ENCODE assay signal across 18 cellular contexts in the genomic region with DNA sequence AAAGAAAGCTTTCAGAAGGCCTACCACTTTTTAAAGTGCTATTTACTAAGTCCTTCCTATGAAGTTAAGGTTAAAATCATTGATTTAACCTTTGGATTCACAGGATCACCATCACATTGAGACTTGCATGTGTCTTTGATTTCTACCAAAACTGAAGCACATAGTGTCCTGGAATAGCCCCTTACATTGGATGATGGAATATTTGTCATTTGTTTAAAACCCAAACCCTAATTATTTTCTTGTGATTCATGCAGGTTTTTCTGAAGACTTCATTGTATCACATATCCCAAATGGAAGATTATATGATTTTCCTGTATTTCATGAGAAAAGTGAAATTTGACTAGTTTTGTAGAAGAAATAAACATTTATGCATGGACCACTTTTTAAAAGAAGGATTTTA. TPM values are rescaled to one million over a fixed set of nuclear protein-coding genes. Genes with fewer than 3 reads are reported as not detected.
DNase-seq lines count a peak whose midpoint lies in the region; ATAC-seq and TF ChIP-seq lines count a peak whose summit lies in the region.
"Had no signal": no experiment of that assay in that cellular context is flagged by ENCODE, and none has a peak within 500 bp of the region (broad histone marks: within the 10 kb centered on the region; RNA-seq: fewer than 3 reads in every experiment).

No MANE protein-coding gene starts in this region.

- no peaks in the 10 kb centered on the region for H3F3A ChIP-seq in GM23338 (replicated peaks; ENCODE audit: low read depth)
- peaks cover 10% of the 10 kb centered on the region for H3F3A ChIP-seq in smooth muscle cell (ENCODE audit: low read depth)

- H3K9me3 Mint-ChIP-seq in GM23338, result no peaks in the 10 kb centered on the region
- H3K9me3 Mint-ChIP-seq: dendritic cell treated with granulocyte-macrophage colony-stimulating factor and Interleukin-4, amounts not matched to agents 40 ng/mL and 50 ng/mL, for 4 days had no signal

- H3K4me1 ChIP-seq in GM23338 (ENCODE audit: insufficient read depth), result peaks cover 47% of the 10 kb centered on the region
- peaks cover 63% of the 10 kb centered on the region for H3K4me1 ChIP-seq in smooth muscle cell (ENCODE audit: low read depth)
- H3K4me1 ChIP-seq: thyroid gland had no signal

- no peak overlapping the region for H3K9ac ChIP-seq in smooth muscle cell (ENCODE audit: low read depth)

- DNase-seq in GM23338 (ENCODE audit: low spot score), result no peak
- DNase-seq in fibroblast of the aortic adventitia (ENCODE audit: low read depth), result peak; percentile 44
- DNase-seq in smooth muscle cell (lab: John Stamatoyannopoulos, UW; ENCODE audit: unreplicated experiment), result no peak
- no peak for DNase-seq in activated CD8-positive, alpha-beta memory T cell treated with anti-CD3 and anti-CD28 coated beads for 24 hours
- DNase-seq in AG08395 (ENCODE audit: low spot score), result no peak
- DNase-seq in NCI-H1930 (lab: John Stamatoyannopoulos, UW), result no peak
- DNase-seq: aorta, DMS79 treated with DMSO at 0.1 percent for 48 hours, esophagus squamous epithelium, left ventricle myocardium inferior, NCI-H226, small intestine, thyroid gland had no signal

- H3K4me3 Mint-ChIP-seq in GM23338, result peak overlapping the region; percentile 88; the same call in 1 of the 3 replicates
- H3K4me3 Mint-ChIP-seq: dendritic cell treated with granulocyte-macrophage colony-stimulating factor and Interleukin-4, amounts not matched to agents 40 ng/mL and 50 ng/mL, for 4 days had no signal

- H3K4me3 ChIP-seq in GM23338, result peak overlapping the region; percentile 65
- peak overlapping the region; percentile 81 for H3K4me3 ChIP-seq in WI38 (ENCODE audit: low read depth, low read length)
- H3K4me3 ChIP-seq in fibroblast of the aortic adventitia (ENCODE audit: low read depth, low read length), result peak overlapping the region; percentile 52
- peak overlapping the region; percentile 73 for H3K4me3 ChIP-seq in smooth muscle cell

- peaks cover 3% of the 10 kb centered on the region for H3K27me3 Mint-ChIP-seq in GM23338 (ENCODE audit: insufficient read depth, low read depth, poor library complexity)

- H3K9me2 ChIP-seq in GM23338 (ENCODE audit: insufficient read depth), result no peaks in the 10 kb centered on the region

- H3K79me2 ChIP-seq in GM23338 (replicated peaks; ENCODE audit: insufficient read depth) (peaks cover 84% of the 10 kb centered on the region), smooth muscle cell (ENCODE audit: low read depth) (peaks cover 28% of the 10 kb centered on the region)

- H3K4me2 ChIP-seq in GM23338 (peak overlapping the region; percentile 79), smooth muscle cell (peak overlapping the region; percentile 86)

- no peaks in the 10 kb centered on the region for H3K27me3 ChIP-seq in GM23338 (ENCODE audit: insufficient read depth)
- H3K27me3 ChIP-seq in smooth muscle cell (ENCODE audit: low read depth), result no peaks in the 10 kb centered on the region
- H3K27me3 ChIP-seq: esophagus squamous epithelium, thyroid gland had no signal

- H3K27ac ChIP-seq in GM23338 (ENCODE audit: low read depth), result no peak overlapping the region
- peak overlapping the region; percentile 50 for H3K27ac ChIP-seq in smooth muscle cell (ENCODE audit: low read depth)
- H3K27ac ChIP-seq: C4-2B, left ventricle myocardium inferior, thyroid gland had no signal

- no peaks in the 10 kb centered on the region for H3K36me3 ChIP-seq in GM23338 (ENCODE audit: insufficient read depth)
- H3K36me3 ChIP-seq in smooth muscle cell (ENCODE audit: low read depth), result no peaks in the 10 kb centered on the region
- H3K36me3 ChIP-seq: esophagus squamous epithelium, left ventricle myocardium inferior, thyroid gland had no signal

- TF ChIP-seq CTCF in GM23338 (conservative IDR thresholded peaks at IDR 0.05; ENCODE audit: low read depth in 2 of 2) (no peak), WI38 (IDR thresholded peaks at IDR 0.05; ENCODE audit: low read depth, low read length) (no peak), fibroblast of the aortic adventitia (IDR thresholded peaks at IDR 0.05; ENCODE audit: insufficient read depth, low read length) (no peak), smooth muscle cell (IDR thresholded peaks at IDR 0.05; ENCODE audit: borderline replicate concordance, insufficient read depth, poor library complexity, severe bottlenecking) (no peak)

- no peaks in the 10 kb centered on the region for H3K9me3 ChIP-seq in smooth muscle cell (replicated peaks; ENCODE audit: low read depth)
- H3K9me3 ChIP-seq: esophagus squamous epithelium, left ventricle myocardium inferior, thyroid gland had no signal

- peak overlapping the region; percentile 26; the same call in 1 of the 2 replicates for H3K27ac Mint-ChIP-seq in GM23338
- H3K27ac Mint-ChIP-seq: dendritic cell treated with granulocyte-macrophage colony-stimulating factor and Interleukin-4, amounts not matched to agents 40 ng/mL and 50 ng/mL, for 4 days had no signal

- H3K36me3 Mint-ChIP-seq in GM23338 (ENCODE audit: low read depth), result no peaks in the 10 kb centered on the region

- H3K4me1 Mint-ChIP-seq in GM23338, result peaks cover 42% of the 10 kb centered on the region

- H4K20me1 ChIP-seq in GM23338 (replicated peaks; ENCODE audit: insufficient read depth) (no peaks in the 10 kb centered on the region), smooth muscle cell (ENCODE audit: low read depth) (no peaks in the 10 kb centered on the region)

- no peak overlapping the region for H2AFZ ChIP-seq in GM23338
- H2AFZ ChIP-seq in smooth muscle cell (ENCODE audit: low read depth), result peak overlapping the region; percentile 70

- ATAC-seq in GM23338, result no peak
- ATAC-seq in HG03571 (IDR thresholded peaks at IDR 0.05; ENCODE audit: unreplicated experiment), result no peak
- ATAC-seq: activated CD4-positive, CD25-positive, alpha-beta regulatory T cell treated with anti-CD3 and anti-CD28 coated beads, Interleukin-2, amount 50 U/mL, for 24 hours had no signal

TF ChIP-seq in GM23338, 12 proteins besides CTCF, POLR2A, EP300 and RAD21 (continues in another document):
- no peak for TF ChIP-seq CREB1 (CRISPR knock-in tag; IDR thresholded peaks at IDR 0.05; ENCODE audit: low read depth)
- TF ChIP-seq, protein P1, sequence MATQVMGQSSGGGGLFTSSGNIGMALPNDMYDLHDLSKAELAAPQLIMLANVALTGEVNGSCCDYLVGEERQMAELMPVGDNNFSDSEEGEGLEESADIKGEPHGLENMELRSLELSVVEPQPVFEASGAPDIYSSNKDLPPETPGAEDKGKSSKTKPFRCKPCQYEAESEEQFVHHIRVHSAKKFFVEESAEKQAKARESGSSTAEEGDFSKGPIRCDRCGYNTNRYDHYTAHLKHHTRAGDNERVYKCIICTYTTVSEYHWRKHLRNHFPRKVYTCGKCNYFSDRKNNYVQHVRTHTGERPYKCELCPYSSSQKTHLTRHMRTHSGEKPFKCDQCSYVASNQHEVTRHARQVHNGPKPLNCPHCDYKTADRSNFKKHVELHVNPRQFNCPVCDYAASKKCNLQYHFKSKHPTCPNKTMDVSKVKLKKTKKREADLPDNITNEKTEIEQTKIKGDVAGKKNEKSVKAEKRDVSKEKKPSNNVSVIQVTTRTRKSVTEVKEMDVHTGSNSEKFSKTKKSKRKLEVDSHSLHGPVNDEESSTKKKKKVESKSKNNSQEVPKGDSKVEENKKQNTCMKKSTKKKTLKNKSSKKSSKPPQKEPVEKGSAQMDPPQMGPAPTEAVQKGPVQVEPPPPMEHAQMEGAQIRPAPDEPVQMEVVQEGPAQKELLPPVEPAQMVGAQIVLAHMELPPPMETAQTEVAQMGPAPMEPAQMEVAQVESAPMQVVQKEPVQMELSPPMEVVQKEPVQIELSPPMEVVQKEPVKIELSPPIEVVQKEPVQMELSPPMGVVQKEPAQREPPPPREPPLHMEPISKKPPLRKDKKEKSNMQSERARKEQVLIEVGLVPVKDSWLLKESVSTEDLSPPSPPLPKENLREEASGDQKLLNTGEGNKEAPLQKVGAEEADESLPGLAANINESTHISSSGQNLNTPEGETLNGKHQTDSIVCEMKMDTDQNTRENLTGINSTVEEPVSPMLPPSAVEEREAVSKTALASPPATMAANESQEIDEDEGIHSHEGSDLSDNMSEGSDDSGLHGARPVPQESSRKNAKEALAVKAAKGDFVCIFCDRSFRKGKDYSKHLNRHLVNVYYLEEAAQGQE (IDR thresholded peaks at IDR 0.05; ENCODE audit: unreplicated experiment), result no peak
- TF ChIP-seq, protein P2, sequence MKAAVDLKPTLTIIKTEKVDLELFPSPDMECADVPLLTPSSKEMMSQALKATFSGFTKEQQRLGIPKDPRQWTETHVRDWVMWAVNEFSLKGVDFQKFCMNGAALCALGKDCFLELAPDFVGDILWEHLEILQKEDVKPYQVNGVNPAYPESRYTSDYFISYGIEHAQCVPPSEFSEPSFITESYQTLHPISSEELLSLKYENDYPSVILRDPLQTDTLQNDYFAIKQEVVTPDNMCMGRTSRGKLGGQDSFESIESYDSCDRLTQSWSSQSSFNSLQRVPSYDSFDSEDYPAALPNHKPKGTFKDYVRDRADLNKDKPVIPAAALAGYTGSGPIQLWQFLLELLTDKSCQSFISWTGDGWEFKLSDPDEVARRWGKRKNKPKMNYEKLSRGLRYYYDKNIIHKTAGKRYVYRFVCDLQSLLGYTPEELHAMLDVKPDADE (IDR thresholded peaks at IDR 0.05), result no peak
- TF ChIP-seq ZNF331 (CRISPR knock-in tag; IDR thresholded peaks at IDR 0.05; ENCODE audit: low read depth), result no peak
- TF ChIP-seq ZNF114 (CRISPR knock-in tag; IDR thresholded peaks at IDR 0.05), result no peak
- TF ChIP-seq EZH2phosphoT487 (IDR thresholded peaks at IDR 0.05; ENCODE audit: unreplicated experiment), result no peak
- TF ChIP-seq NANOG (IDR thresholded peaks at IDR 0.05; ENCODE audit: borderline replicate concordance), result no peak
- no peak for TF ChIP-seq JUNB (IDR thresholded peaks at IDR 0.05; ENCODE audit: unreplicated experiment)

RNA-seq across cellular contexts. Expression of a gene that starts 3.3 kb away (rescaled TPM):
- total RNA-seq in GM23338 (2014; rRNA removed; shearing (Covaris generic)), result 46.4 and 54.5 TPM in 2 replicates
- polyA plus RNA-seq in GM23338 (2016; fragmentation: Nextera tagmentation; extraction: Ambion mirVana), result 12.3 and 19.8 TPM in 2 replicates
- total RNA-seq in fibroblast of the aortic adventitia (ENCODE audit: low replicate concordance), result 1.6 and 118 TPM in 2 replicates
- total RNA-seq in smooth muscle cell, result 31.3 and 34.6 TPM in 2 replicates
- polyA plus RNA-seq in smooth muscle cell, result 8.3 and 12.0 TPM in 2 replicates
